Comparison of ENCODE assay signal across 8 cellular contexts in the genomic region with DNA sequence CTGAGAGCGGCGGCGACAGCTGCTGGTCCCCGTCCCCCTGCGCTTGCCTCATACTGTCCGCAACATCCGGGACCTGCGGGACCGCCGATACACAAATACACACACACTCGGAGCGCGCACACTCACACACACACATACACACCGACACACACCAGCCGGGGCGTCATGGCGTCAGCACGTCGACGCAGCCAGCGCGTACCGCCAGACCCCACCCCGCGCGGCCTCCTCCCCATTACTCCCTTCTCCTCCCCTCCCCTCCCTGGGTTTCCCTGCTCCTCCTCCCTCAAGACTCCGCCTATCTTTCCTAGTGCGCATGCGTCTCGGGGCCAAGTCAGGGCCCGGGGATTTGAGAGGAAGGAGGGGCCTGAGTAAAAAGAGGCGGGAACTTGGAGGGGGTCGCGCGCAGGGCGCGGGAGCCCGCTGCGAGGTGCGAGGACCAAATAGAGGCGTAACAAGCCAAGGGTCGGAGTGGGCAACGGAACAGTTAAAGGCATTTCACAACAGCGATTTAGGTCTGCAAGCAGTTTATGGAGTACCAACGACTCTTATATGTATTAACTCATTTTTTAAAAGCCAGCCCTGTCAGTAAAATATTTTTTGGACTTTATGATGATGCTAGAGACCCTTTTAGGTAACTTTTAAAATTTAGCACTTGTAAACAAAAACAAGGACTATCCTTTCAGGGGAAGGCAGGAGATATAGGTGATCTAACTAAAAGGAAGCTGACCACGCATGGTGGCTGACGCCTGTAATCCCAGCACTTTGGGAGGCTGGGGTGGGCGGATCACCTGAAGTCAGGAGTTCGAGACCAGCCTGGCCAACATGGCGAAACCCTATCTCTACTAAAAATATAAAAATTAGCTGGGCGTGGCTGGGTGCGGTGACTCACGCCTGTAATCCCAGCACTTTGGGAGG. TPM values are rescaled to one million over a fixed set of nuclear protein-coding genes. Genes with fewer than 3 reads are reported as not detected.
A peak's percentile ranks its signal among the peaks of the same experiment; 100 is the strongest.
DNase-seq lines count a peak whose midpoint lies in the region; ATAC-seq and TF ChIP-seq lines count a peak whose summit lies in the region.

A gene (minus strand): TSS at position 165 of the 915 bp plus-strand sequence. CDS start 55,287 bp downstream, outside the sequence.

- no peaks in the 10 kb centered on the region for H3K27me3 ChIP-seq in kidney epithelial cell (ENCODE audit: control insufficient read depth, insufficient read depth, low read length)

- peaks cover 7% of the 10 kb centered on the region for H3K36me3 Mint-ChIP-seq in chondrocyte (ENCODE audit: low read depth)

- DNase-seq in AG10803 (ENCODE audit: low read depth) (peak; percentile 100), NCI-H510A treated with DMSO at 0.1 percent for 48 hours (lab: John Stamatoyannopoulos, UW) (peak; percentile 98), chondrocyte (ENCODE audit: low spot score) (peak; percentile 100), kidney epithelial cell (ENCODE audit: low read depth) (peak; percentile 89)
- DNase-seq in activated CD4-positive, alpha-beta T cell treated with anti-CD3 and anti-CD28 coated beads for 24 hours (ENCODE audit: low read depth in 2 of 2) = peak; percentile 96 to 99
- peak; percentile 99 for DNase-seq in stimulated activated CD4-positive, alpha-beta T cell treated with anti-CD3 and anti-CD28 coated beads, Interleukin-15, amount 100 ng/mL, for 48 hours (ENCODE audit: low read depth in 2 of 2)

- peak within 1 kb of the TSS; percentile 84 for H3K4me3 ChIP-seq in AG10803 (ENCODE audit: low read length)
- H3K4me3 ChIP-seq in kidney epithelial cell (ENCODE audit: low read depth, low read length) = peak within 1 kb of the TSS; percentile 74

- H3K4me3 Mint-ChIP-seq in chondrocyte (ENCODE audit: unreplicated experiment) = peak within 1 kb of the TSS; percentile 97

- H3K4me1 Mint-ChIP-seq in chondrocyte (ENCODE audit: low read depth) = peaks cover 37% of the 10 kb centered on the region

- no peaks in the 10 kb centered on the region for H3K27me3 Mint-ChIP-seq in chondrocyte (ENCODE audit: low read depth)

- TF ChIP-seq CTCF in AG10803 (conservative IDR thresholded peaks at IDR 0.05; ENCODE audit: low read length) (no peak), chondrocyte (IDR thresholded peaks at IDR 0.05) (no peak), kidney epithelial cell (IDR thresholded peaks at IDR 0.05; ENCODE audit: insufficient read depth, low read length, poor library complexity, severe bottlenecking) (no peak)

- H3K36me3 ChIP-seq in kidney epithelial cell (ENCODE audit: control insufficient read depth, insufficient read depth, low read length) = no peaks in the 10 kb centered on the region

- H3K9me3 Mint-ChIP-seq in chondrocyte (ENCODE audit: low read depth) = no peaks in the 10 kb centered on the region

- ATAC-seq in GM19043 (IDR thresholded peaks at IDR 0.05; ENCODE audit: low read depth, unreplicated experiment) = peak; percentile 74
- ATAC-seq in HG03432 (IDR thresholded peaks at IDR 0.05; ENCODE audit: unreplicated experiment) = peak; percentile 78

- H3K27ac Mint-ChIP-seq in chondrocyte (ENCODE audit: unreplicated experiment) = peak within 1 kb of the TSS; percentile 99

RNA-seq across cellular contexts. Expression of the gene that starts here (rescaled TPM):
- total RNA-seq in chondrocyte (62.9 to 69.6 TPM (median 63.8 TPM) in 3 replicates), kidney epithelial cell (43.1 and 43.6 TPM in 2 replicates)

Comparison
In these comparisons a context has a peak if more than half of its experiments do, and no peak if none do; other contexts are left out.
1. Peak in every context shown above with its lines: DNase-seq, ATAC-seq and H3K4me3 ChIP-seq.